ENCODE assay signal across 1 cellular context in genomic region chr6:161745594-161745993, GRCh38.
TF ChIP-seq lines count a peak whose summit lies in the region.

No MANE protein-coding gene starts in this region.

TF ChIP-seq in GM12878, 131 proteins besides CTCF, POLR2A, EP300 and RAD21:
- TF ChIP-seq ATF3 (IDR thresholded peaks at IDR 0.05; ENCODE audit: borderline replicate concordance, extremely low read depth, low read depth, low read length), result no peak
- TF ChIP-seq WRNIP1 (IDR thresholded peaks at IDR 0.05; ENCODE audit: borderline replicate concordance, low read depth, low read length), result no peak
- no peak for TF ChIP-seq RFX5 (IDR thresholded peaks at IDR 0.05; ENCODE audit: low read depth, low read length)
- no peak for TF ChIP-seq RBBP5 (conservative IDR thresholded peaks at IDR 0.05)
- TF ChIP-seq POLR2AphosphoS5 (IDR thresholded peaks at IDR 0.05; ENCODE audit: low read length), result no peak
- TF ChIP-seq PRDM15 (CRISPR knock-in tag; IDR thresholded peaks at IDR 0.05), result no peak
- no peak for TF ChIP-seq ELK1 (IDR thresholded peaks at IDR 0.05; ENCODE audit: low read depth, low read length)
- TF ChIP-seq CBX3 (IDR thresholded peaks at IDR 0.05; ENCODE audit: borderline replicate concordance, low read depth), result no peak
- no peak for TF ChIP-seq TAF1 (IDR thresholded peaks at IDR 0.05; ENCODE audit: borderline replicate concordance, low read depth, low read length)
- TF ChIP-seq USF2 (IDR thresholded peaks at IDR 0.05; ENCODE audit: borderline replicate concordance, low read depth, low read length), result no peak
- TF ChIP-seq MEF2B (IDR thresholded peaks at IDR 0.05; ENCODE audit: partially characterized antibody, poor library complexity, severe bottlenecking), result no peak
- TF ChIP-seq GATAD2B (conservative IDR thresholded peaks at IDR 0.05; ENCODE audit: low read depth), result no peak
- no peak for TF ChIP-seq KDM1A (IDR thresholded peaks at IDR 0.05; ENCODE audit: borderline replicate concordance)
